8 cellular contexts compared by ENCODE assay signal in genomic region chr15:80989518-80990478, GRCh38. TPM values are rescaled to one million over a fixed set of nuclear protein-coding genes. Genes with fewer than 3 reads are reported as not detected.
DNase-seq lines count a peak whose midpoint lies in the region; ATAC-seq and TF ChIP-seq lines count a peak whose summit lies in the region.

TSS of gene MESD (minus strand) at chr15:80989819. CDS start at chr15:80989791, 28 bp downstream.

- H2BK5ac ChIP-seq in trophoblast cell (ENCODE audit: low read depth, low read length, poor library complexity) = peak within 1 kb of the TSS; percentile 79

- TF ChIP-seq CTCF in GM13976 (IDR thresholded peaks at IDR 0.05; ENCODE audit: borderline replicate concordance, control extremely low read depth, extremely low read depth, insufficient read depth, missing control alignments) = no peak
- TF ChIP-seq CTCF in cardiac muscle cell (IDR thresholded peaks at IDR 0.05; ENCODE audit: low read depth, low read length) = no peak
- TF ChIP-seq CTCF in tibial nerve (IDR thresholded peaks at IDR 0.05) = no peak

- peak within 1 kb of the TSS; percentile 81 for H4K12ac ChIP-seq in trophoblast cell (ENCODE audit: low read depth, low read length)

- H3K4me3 ChIP-seq in adipocyte (ENCODE audit: low read length) (peak within 1 kb of the TSS; percentile 99), cardiac muscle cell (peak within 1 kb of the TSS; percentile 60), trophoblast cell (ENCODE audit: low read depth, low read length) (peak within 1 kb of the TSS; percentile 97), tibial nerve (peak within 1 kb of the TSS; percentile 67 to 92 (median 79))

- peak within 1 kb of the TSS; percentile 73 for H3K4me2 ChIP-seq in trophoblast cell (ENCODE audit: low read length)

- peak within 1 kb of the TSS; percentile 88 for H4K8ac ChIP-seq in trophoblast cell (ENCODE audit: low read depth, low read length)

- no peak within 1 kb of the TSS for H2BK12ac ChIP-seq in trophoblast cell (ENCODE audit: low read length)

- H3K9me3 ChIP-seq in adipocyte (ENCODE audit: control insufficient read depth, low read length) (no peaks in the 10 kb centered on the region), cardiac muscle cell (ENCODE audit: low read depth) (no peaks in the 10 kb centered on the region), trophoblast cell (ENCODE audit: insufficient read depth, low read depth, low read length) (no peaks in the 10 kb centered on the region), tibial nerve (no peaks in the 10 kb centered on the region)

- peak; percentile 85 to 95 for TF ChIP-seq POLR2A in tibial nerve (IDR thresholded peaks at IDR 0.05)

- peak within 1 kb of the TSS; percentile 88 for H2BK120ac ChIP-seq in trophoblast cell (ENCODE audit: insufficient read depth, low read length, poor library complexity)

- H3K27me3 ChIP-seq in adipocyte (replicated peaks; ENCODE audit: control insufficient read depth, insufficient read depth, low read length) (no peaks in the 10 kb centered on the region), cardiac muscle cell (no peaks in the 10 kb centered on the region), trophoblast cell (ENCODE audit: insufficient read depth, low read length) (no peaks in the 10 kb centered on the region), tibial nerve (no peaks in the 10 kb centered on the region)

- H3K4ac ChIP-seq in trophoblast cell (ENCODE audit: low read depth, low read length) = peak within 1 kb of the TSS; percentile 60

- in situ Hi-C loops in GM13976 (cut with MboI; ENCODE audit: low sequenced_read_pairs, unreplicated experiment) = loop anchor here (25.0 kb wide), 1 partner anchor 273 kb away; no protein-coding TSS in a partner anchor

- WGBS in trophoblast cell (ENCODE audit: extremely low coverage, insufficient coverage, insufficient read length) = no CpG with 5 or more reads among the region's 63 CpGs
- 0 to 1% methylated on average over 37 to 50 of the region's 63 CpGs for WGBS in tibial nerve, 2 donors

- peaks cover 50% of the 10 kb centered on the region for H3K4me1 ChIP-seq in adipocyte (ENCODE audit: control insufficient read depth, insufficient read depth, low read length)
- peaks cover 13% of the 10 kb centered on the region for H3K4me1 ChIP-seq in cardiac muscle cell (ENCODE audit: low read depth)
- peaks cover 9 to 17% of the 10 kb centered on the region in 2 experiments for H3K4me1 ChIP-seq in trophoblast cell (ENCODE audit: control insufficient read depth in 1 of 2, insufficient read depth in 2 of 2, low read length in 2 of 2)
- peaks cover 0 to 65% (median 26%) of the 10 kb centered on the region in 4 donors for H3K4me1 ChIP-seq in tibial nerve

- H3K9ac ChIP-seq in adipocyte (ENCODE audit: low read length) = peak within 1 kb of the TSS; percentile 93
- peak within 1 kb of the TSS; percentile 55 for H3K9ac ChIP-seq in trophoblast cell (ENCODE audit: low read length)

- H2AFZ ChIP-seq in trophoblast cell (ENCODE audit: insufficient read depth, low read length, poor library complexity) = peak within 1 kb of the TSS; percentile 77

- H3K79me1 ChIP-seq in trophoblast cell (ENCODE audit: low read length) = peaks cover 12% of the 10 kb centered on the region

- H4K91ac ChIP-seq in trophoblast cell (ENCODE audit: low read depth, low read length) = peak within 1 kb of the TSS; percentile 78

- peak; percentile 99 for DNase-seq in GM13976 (ENCODE audit: low spot score)
- peak; percentile 63 for DNase-seq in NCI-H1436 treated with DMSO at 0.1 percent for 48 hours (lab: John Stamatoyannopoulos, UW)
- peak; percentile 94 for DNase-seq in T follicular helper cell (ENCODE audit: low read depth)
- DNase-seq in adipocyte (ENCODE audit: low read depth) = peak; percentile 99
- peak; percentile 97 for DNase-seq in cardiac muscle cell (ENCODE audit: low read depth in 1 of 2, low spot score in 1 of 2)
- peak; percentile 94 to 95 for DNase-seq in trophoblast cell
- DNase-seq in tibial nerve (ENCODE audit: low spot score in 2 of 2) = peak; percentile 98 to 99

- H3K23ac ChIP-seq in trophoblast cell (ENCODE audit: low read length) = no peak within 1 kb of the TSS

- TF ChIP-seq EP300 in tibial nerve (IDR thresholded peaks at IDR 0.05) = peak; percentile 55 to 96

- peak within 1 kb of the TSS; percentile 43 for H2AK5ac ChIP-seq in trophoblast cell (ENCODE audit: low read length)

- peak within 1 kb of the TSS; percentile 76 for H3K14ac ChIP-seq in trophoblast cell (ENCODE audit: low read length)

- peak; percentile 94 for ATAC-seq in HG02852 (IDR thresholded peaks at IDR 0.05; ENCODE audit: unreplicated experiment)

- H3K27ac ChIP-seq in cardiac muscle cell (peak within 1 kb of the TSS; percentile 61), trophoblast cell (ENCODE audit: low read depth, low read length) (peak within 1 kb of the TSS; percentile 73), tibial nerve (peak within 1 kb of the TSS; percentile 85 to 97 (median 92))

- peak within 1 kb of the TSS; percentile 22 for H3K18ac ChIP-seq in trophoblast cell (ENCODE audit: low read length)

- H3K36me3 ChIP-seq in adipocyte (ENCODE audit: control insufficient read depth, insufficient read depth, low read length, severe bottlenecking) (no peaks in the 10 kb centered on the region), cardiac muscle cell (no peaks in the 10 kb centered on the region), trophoblast cell (ENCODE audit: control insufficient read depth in 1 of 2, insufficient read depth in 2 of 2, low read length in 2 of 2) (no peaks in the 10 kb centered on the region), tibial nerve (no peaks in the 10 kb centered on the region)

- H3K79me2 ChIP-seq in trophoblast cell (ENCODE audit: control insufficient read depth, insufficient read depth, low read length, poor library complexity) = peaks cover 8% of the 10 kb centered on the region

RNA-seq across cellular contexts. Expression of gene MESD, which starts in this region (rescaled TPM):
- 19.1 and 20.1 TPM in 2 replicates for total RNA-seq in cardiac muscle cell
- polyA plus RNA-seq in cardiac muscle cell = 25.3 and 35.8 TPM in 2 replicates
- polyA plus RNA-seq in trophoblast cell (2013) = 50.6 and 52.8 TPM in 2 replicates
- total RNA-seq in tibial nerve = 10 to 100 TPM; 21.2 to 43.8 (median 35.1) TPM

Comparison
In these comparisons a context has a peak if more than half of its experiments do, and no peak if none do; other contexts are left out.
1. Peak in every context shown above with its lines: DNase-seq, ATAC-seq, H3K4me3 ChIP-seq and H3K27ac ChIP-seq.